8 cellular contexts compared by ENCODE assay signal in the genomic region with DNA sequence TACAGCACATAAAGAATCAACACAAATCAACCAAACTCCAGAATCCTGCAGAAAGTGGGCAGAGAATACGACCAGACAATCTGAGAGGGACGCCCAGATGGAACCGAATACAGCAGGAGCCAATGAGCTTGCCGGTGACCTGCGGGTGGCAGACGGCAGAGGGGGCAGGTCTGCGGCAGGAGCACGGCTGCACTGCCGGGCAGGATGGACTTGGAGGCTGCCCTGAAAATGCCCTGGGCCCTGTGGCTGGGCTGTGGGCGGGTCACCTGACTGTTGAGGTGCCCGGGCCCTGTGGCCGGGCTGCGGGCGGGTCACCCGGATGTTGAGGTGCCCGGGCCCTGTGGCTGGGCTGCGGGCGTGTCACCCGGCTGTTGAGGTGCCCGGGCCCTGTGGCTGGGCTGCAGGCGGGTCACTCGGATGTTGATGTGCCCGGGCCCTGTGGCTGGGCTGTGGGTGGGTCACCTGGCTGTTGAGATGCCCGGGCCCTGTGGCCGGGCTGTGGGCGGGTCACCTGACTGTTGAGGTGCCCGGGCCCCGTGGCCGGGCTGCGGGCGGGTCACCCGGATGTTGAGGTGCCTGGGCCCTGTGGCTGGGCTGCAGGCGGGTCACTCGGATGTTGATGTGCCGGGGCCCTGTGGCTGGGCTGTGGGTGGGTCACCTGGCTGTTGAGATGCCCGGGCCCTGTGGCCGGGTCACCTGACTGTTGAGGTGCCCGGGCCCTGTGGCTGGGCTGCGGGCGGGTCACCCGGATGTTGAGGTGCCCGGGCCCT. TPM values are rescaled to one million over a fixed set of nuclear protein-coding genes. Genes with fewer than 3 reads are reported as not detected.
DNase-seq lines count a peak whose midpoint lies in the region; ATAC-seq lines count a peak whose summit lies in the region.
"Not testable (repeated sequence)": the region's sequence is repeated elsewhere in the genome, so short reads cannot be mapped to it uniquely, and the experiment has no call there.

No MANE protein-coding gene starts in this region.

- peak overlapping the region; percentile 53 for H3K4me2 ChIP-seq in BLaER1
- not testable (repeated sequence) for H3K4me2 ChIP-seq in mesenchymal stem cell (ENCODE audit: low read length, poor library complexity, severe bottlenecking)

- ATAC-seq in central memory CD8-positive, alpha-beta T cell (replicated peaks; ENCODE audit: extremely low read depth, poor library complexity, severe bottlenecking); stimulated activated memory B cell treated with anti-CD40 and anti-IgM and Interleukin-4, amounts not matched to agents 10 μg/mL and 1 μg/mL and 100 μg/mL, for 72 hours: not testable (repeated sequence)

- DNase-seq in DMS53 treated with DMSO at 0.1 percent for 48 hours (lab: John Stamatoyannopoulos, UW; ENCODE audit: unreplicated experiment) (peak; percentile 23), LoVo (ENCODE audit: low spot score) (peak; percentile 4), NOMO-1 treated with dmso at 0.1 percent for 144 hours (lab: John Stamatoyannopoulos, UW; ENCODE audit: unreplicated experiment) (peak; percentile 70)
- not testable (repeated sequence) for DNase-seq in activated T-cell treated with anti-CD3 and anti-CD28 coated beads, Interleukin-2, amount 50 U/mL, for 24 hours; central memory CD8-positive, alpha-beta T cell (ENCODE audit: low spot score in 2 of 2); mesenchymal stem cell

- H3K4me1 Mint-ChIP-seq in activated T-cell treated with anti-CD3 and anti-CD28 coated beads, Interleukin-2, amount 50 U/mL, for 24 hours (ENCODE audit: low read depth); central memory CD8-positive, alpha-beta T cell: not testable (repeated sequence)
- peaks cover 13% of the 10 kb centered on the region for H3K4me1 Mint-ChIP-seq in stimulated activated memory B cell treated with anti-CD40 and anti-IgM and Interleukin-4, amounts not matched to agents 10 μg/mL and 1 μg/mL and 100 μg/mL, for 72 hours

- not testable (repeated sequence) for H3K4ac ChIP-seq in mesenchymal stem cell (ENCODE audit: low read depth in 1 of 2, low read length in 2 of 2)

- not testable (repeated sequence) for H3K9me3 ChIP-seq in BLaER1; mesenchymal stem cell (ENCODE audit: control insufficient read depth, low read length)

- not testable (repeated sequence) for H3K36me3 Mint-ChIP-seq in activated T-cell treated with anti-CD3 and anti-CD28 coated beads, Interleukin-2, amount 50 U/mL, for 24 hours (ENCODE audit: low read depth); central memory CD8-positive, alpha-beta T cell (ENCODE audit: insufficient read depth); stimulated activated memory B cell treated with anti-CD40 and anti-IgM and Interleukin-4, amounts not matched to agents 10 μg/mL and 1 μg/mL and 100 μg/mL, for 72 hours

- not testable (repeated sequence) for H3K4me3 Mint-ChIP-seq in activated T-cell treated with anti-CD3 and anti-CD28 coated beads, Interleukin-2, amount 50 U/mL, for 24 hours; central memory CD8-positive, alpha-beta T cell
- H3K4me3 Mint-ChIP-seq in stimulated activated memory B cell treated with anti-CD40 and anti-IgM and Interleukin-4, amounts not matched to agents 10 μg/mL and 1 μg/mL and 100 μg/mL, for 72 hours: peak overlapping the region; percentile 42

- not testable (repeated sequence) for H3K4me3 ChIP-seq in BLaER1; mesenchymal stem cell (ENCODE audit: insufficient read depth in 1 of 2, low read depth in 1 of 2, low read length in 2 of 2)

- H3K23ac ChIP-seq in mesenchymal stem cell (ENCODE audit: low read length in 2 of 2): not testable (repeated sequence)

- H2AFZ ChIP-seq in mesenchymal stem cell (ENCODE audit: low read depth, low read length): peak overlapping the region; percentile 27

- WGBS in mesenchymal stem cell: 89% methylated on average over 37 of the region's 42 CpGs

- 0 out of 2 replicates have a peak overlapping the region, but pooled peaks have one; percentile 19 for H3K27ac ChIP-seq in BLaER1
- H3K27ac ChIP-seq in mesenchymal stem cell (ENCODE audit: low read length, poor library complexity, severe bottlenecking): not testable (repeated sequence)

- H3K27me3 Mint-ChIP-seq in activated T-cell treated with anti-CD3 and anti-CD28 coated beads, Interleukin-2, amount 50 U/mL, for 24 hours; central memory CD8-positive, alpha-beta T cell; stimulated activated memory B cell treated with anti-CD40 and anti-IgM and Interleukin-4, amounts not matched to agents 10 μg/mL and 1 μg/mL and 100 μg/mL, for 72 hours: not testable (repeated sequence)

- H3K79me1 ChIP-seq in mesenchymal stem cell (replicated peaks; ENCODE audit: low read length, poor library complexity, severe bottlenecking): not testable (repeated sequence)

- not testable (repeated sequence) for H3K36me3 ChIP-seq in BLaER1; mesenchymal stem cell (ENCODE audit: control insufficient read depth in 1 of 2, insufficient read depth in 2 of 2, low read depth in 1 of 2, low read length in 2 of 2)

- H2BK15ac ChIP-seq in mesenchymal stem cell (ENCODE audit: low read depth, poor library complexity, severe bottlenecking): not testable (repeated sequence)

- H2AK5ac ChIP-seq in mesenchymal stem cell (ENCODE audit: low read length, severe bottlenecking): not testable (repeated sequence)

- H4K20me1 ChIP-seq in BLaER1: not testable (repeated sequence)

- H4K91ac ChIP-seq in mesenchymal stem cell (ENCODE audit: low read length): not testable (repeated sequence)

- not testable (repeated sequence) for H3K9ac ChIP-seq in BLaER1; mesenchymal stem cell (ENCODE audit: low read length)

- H3K27me3 ChIP-seq in BLaER1; mesenchymal stem cell (ENCODE audit: control insufficient read depth in 1 of 2, insufficient read depth in 1 of 2, low read length in 2 of 2): not testable (repeated sequence)

- not testable (repeated sequence) for H3K9me3 Mint-ChIP-seq in activated T-cell treated with anti-CD3 and anti-CD28 coated beads, Interleukin-2, amount 50 U/mL, for 24 hours; central memory CD8-positive, alpha-beta T cell; stimulated activated memory B cell treated with anti-CD40 and anti-IgM and Interleukin-4, amounts not matched to agents 10 μg/mL and 1 μg/mL and 100 μg/mL, for 72 hours

- H3K27ac Mint-ChIP-seq in activated T-cell treated with anti-CD3 and anti-CD28 coated beads, Interleukin-2, amount 50 U/mL, for 24 hours: peak overlapping the region; percentile 2
- H3K27ac Mint-ChIP-seq in central memory CD8-positive, alpha-beta T cell (ENCODE audit: low read depth): peak overlapping the region; percentile 51
- peak overlapping the region; percentile 70 for H3K27ac Mint-ChIP-seq in stimulated activated memory B cell treated with anti-CD40 and anti-IgM and Interleukin-4, amounts not matched to agents 10 μg/mL and 1 μg/mL and 100 μg/mL, for 72 hours

- not testable (repeated sequence) for H4K8ac ChIP-seq in mesenchymal stem cell (ENCODE audit: low read length)

- not testable (repeated sequence) for H2BK5ac ChIP-seq in mesenchymal stem cell (ENCODE audit: low read depth, low read length, poor library complexity, severe bottlenecking)

- peaks cover 32% of the 10 kb centered on the region for H3K4me1 ChIP-seq in BLaER1
- not testable (repeated sequence) for H3K4me1 ChIP-seq in mesenchymal stem cell (ENCODE audit: control insufficient read depth, insufficient read depth, low read depth, low read length)

- not testable (repeated sequence) for H3K14ac ChIP-seq in mesenchymal stem cell (ENCODE audit: low read length in 2 of 2)

- H3K18ac ChIP-seq in mesenchymal stem cell (ENCODE audit: low read depth in 1 of 2, low read length in 2 of 2): not testable (repeated sequence)

- not testable (repeated sequence) for H2BK12ac ChIP-seq in mesenchymal stem cell (ENCODE audit: low read length in 2 of 2)

- not testable (repeated sequence) for H2BK120ac ChIP-seq in mesenchymal stem cell (ENCODE audit: low read depth, low read length)

RNA-seq across cellular contexts. Expression of gene PNPLA7, which starts 36.2 kb away (rescaled TPM):
- 1.1 TPM for polyA plus RNA-seq in mesenchymal stem cell (2013, experiment 1 of 2)
- 1.2 TPM for polyA plus RNA-seq in mesenchymal stem cell (2013, experiment 2 of 2)

RNA-seq across cellular contexts. Expression of gene MRPL41, which starts 37.7 kb away (rescaled TPM):
- polyA plus RNA-seq in mesenchymal stem cell (2013, experiment 1 of 2): 57.4 TPM
- 58.2 TPM for polyA plus RNA-seq in mesenchymal stem cell (2013, experiment 2 of 2)

RNA-seq across cellular contexts. Expression of gene NSMF, which starts 54.9 kb away (rescaled TPM):
- 30.2 TPM for polyA plus RNA-seq in mesenchymal stem cell (2013, experiment 1 of 2)
- 30.0 TPM for polyA plus RNA-seq in mesenchymal stem cell (2013, experiment 2 of 2)

Comparison
In these comparisons a context has a peak if more than half of its experiments do, and no peak if none do; other contexts are left out.
1. H3K27ac Mint-ChIP-seq: peak in every context shown above with its lines; median percentile 70 in stimulated activated memory B cell treated with anti-CD40 and anti-IgM and Interleukin-4, amounts not matched to agents 10 μg/mL and 1 μg/mL and 100 μg/mL, for 72 hours; 51 in central memory CD8-positive, alpha-beta T cell; 2 in activated T-cell treated with anti-CD3 and anti-CD28 coated beads, Interleukin-2, amount 50 U/mL, for 24 hours.